9 cellular contexts compared by ENCODE assay signal in genomic region chr17:80762076-80762475, GRCh38.
DNase-seq lines count a peak whose midpoint lies in the region; ATAC-seq and TF ChIP-seq lines count a peak whose summit lies in the region.
"Had no signal": no experiment of that assay in that cellular context is flagged by ENCODE, and none has a peak within 500 bp of the region (broad histone marks: within the 10 kb centered on the region; RNA-seq: fewer than 3 reads in every experiment).

No MANE protein-coding gene starts in this region.

- H3K27ac ChIP-seq in PC-3 (ENCODE audit: low read length) (peak overlapping the region; percentile 95), mammary epithelial cell (ENCODE audit: insufficient read depth, low read depth, low read length) (peak overlapping the region; percentile 2), sigmoid colon (no peak overlapping the region), gastrocnemius medialis (no peak overlapping the region)

- H3K4me1 Mint-ChIP-seq in activated CD4-positive, alpha-beta T cell treated with anti-CD3 and anti-CD28 coated beads, Interleukin-2, amount 10 ng/mL, durations not matched to agents 24 days and 14 days = peaks cover 79% of the 10 kb centered on the region

- peak overlapping the region; percentile 54 for H3K4me3 ChIP-seq in PC-3 (ENCODE audit: low read length)
- H3K4me3 ChIP-seq in mammary epithelial cell (replicated peaks in 1 of 3; ENCODE audit: insufficient read depth in 1 of 3, low read depth in 2 of 3, low read length in 3 of 3) = no peak overlapping the region
- no peak overlapping the region for H3K4me3 ChIP-seq in sigmoid colon
- H3K4me3 ChIP-seq in gastrocnemius medialis = no peak overlapping the region
- H3K4me3 ChIP-seq: heart left ventricle had no signal

- peaks cover 29% of the 10 kb centered on the region for H3K36me3 Mint-ChIP-seq in activated CD4-positive, alpha-beta T cell treated with anti-CD3 and anti-CD28 coated beads, Interleukin-2, amount 10 ng/mL, durations not matched to agents 24 days and 14 days (ENCODE audit: low read depth)

- no peak for DNase-seq in activated CD4-positive, alpha-beta T cell treated with anti-CD3 and anti-CD28 coated beads, Interleukin-2, amount 10 ng/mL, durations not matched to agents 24 days and 14 days
- no peak for DNase-seq in activated CD4-positive, alpha-beta T cell treated with anti-CD3 and anti-CD28 coated beads, Interleukin-2, amount 50 U/mL, for 1 hour
- DNase-seq in PC-3 (no peak), mammary epithelial cell (no peak), sigmoid colon (peak; percentile 46), iPS-NIHi7 (ENCODE audit: extremely low spot score) (no peak), gastrocnemius medialis (no peak)
- DNase-seq: heart left ventricle had no signal

- dilution Hi-C loops in mammary epithelial cell (cut with HindIII; ENCODE audit: low sequenced_read_pairs) = loop anchor here (5.0 kb wide), 2 partner anchors 60 to 100 kb away; no protein-coding TSS in a partner anchor

- H3K9me2 ChIP-seq in PC-3 (replicated peaks; ENCODE audit: low read length) = no peaks in the 10 kb centered on the region

- H3K4me1 ChIP-seq in PC-3 (ENCODE audit: insufficient read depth, low read length) (peaks cover 32% of the 10 kb centered on the region), mammary epithelial cell (ENCODE audit: insufficient read depth, low read length) (peaks cover 17% of the 10 kb centered on the region), sigmoid colon (peaks cover 0 to 35% (median 17%) of the 10 kb centered on the region in 4 donors), gastrocnemius medialis (peaks cover 0 to 15% of the 10 kb centered on the region in 2 donors)

- POLR2A ChIA-PET in PC-3 (lab: Charles Lee; ENCODE audit: unreplicated experiment) = no interaction called here

- no peak for TF ChIP-seq EP300 in sigmoid colon (IDR thresholded peaks at IDR 0.05)

- TF ChIP-seq POLR2A in sigmoid colon (IDR thresholded peaks at IDR 0.05) = no peak
- TF ChIP-seq POLR2A in gastrocnemius medialis (IDR thresholded peaks at IDR 0.05) = no peak

- H3K9me3 Mint-ChIP-seq in activated CD4-positive, alpha-beta T cell treated with anti-CD3 and anti-CD28 coated beads, Interleukin-2, amount 10 ng/mL, durations not matched to agents 24 days and 14 days = no peaks in the 10 kb centered on the region

- in situ Hi-C loops in mammary epithelial cell (cut with MboI; ENCODE audit: low sequenced_read_pairs in 2 of 2) (no loop called here), gastrocnemius medialis (cut with MboI; ENCODE audit: low sequenced_read_pairs in 4 of 4) (no loop called here)

- intact Hi-C loops in activated CD4-positive, alpha-beta T cell treated with anti-CD3 and anti-CD28 coated beads, Interleukin-2, amount 10 ng/mL, durations not matched to agents 24 days and 14 days (cut with micrococcal nuclease) = no loop called here
- intact Hi-C loops in PC-3 (cut with micrococcal nuclease) (no loop called here), mammary epithelial cell (cut with micrococcal nuclease) (no loop called here), sigmoid colon (cut with DNase I) (no loop called here), gastrocnemius medialis (cut with DNase I; ENCODE audit: low total_unique reads) (no loop called here)

- peak overlapping the region; percentile 79 for H3K4me2 ChIP-seq in PC-3 (ENCODE audit: low read length)
- no peak overlapping the region for H3K4me2 ChIP-seq in mammary epithelial cell (ENCODE audit: insufficient read depth, low read depth, low read length)

- H4K20me1 ChIP-seq in PC-3 (ENCODE audit: low read length) = no peaks in the 10 kb centered on the region
- no peaks in the 10 kb centered on the region for H4K20me1 ChIP-seq in mammary epithelial cell (ENCODE audit: insufficient read depth, low read length)

- H3K9me3 ChIP-seq in PC-3 (ENCODE audit: low read length) (no peaks in the 10 kb centered on the region), mammary epithelial cell (replicated peaks; ENCODE audit: insufficient read depth, low read length) (no peaks in the 10 kb centered on the region), sigmoid colon (no peaks in the 10 kb centered on the region), gastrocnemius medialis (no peaks in the 10 kb centered on the region)
- H3K9me3 ChIP-seq: heart left ventricle had no signal

- ATAC-seq in PC-3 (no peak), HG02884 (IDR thresholded peaks at IDR 0.05; ENCODE audit: unreplicated experiment) (no peak), gastrocnemius medialis (no peak)
- ATAC-seq: heart left ventricle had no signal

- peak overlapping the region; percentile 99 for H3K27ac Mint-ChIP-seq in activated CD4-positive, alpha-beta T cell treated with anti-CD3 and anti-CD28 coated beads, Interleukin-2, amount 10 ng/mL, durations not matched to agents 24 days and 14 days

- H3K27me3 ChIP-seq in PC-3 (ENCODE audit: low read length) = no peaks in the 10 kb centered on the region
- no peaks in the 10 kb centered on the region for H3K27me3 ChIP-seq in mammary epithelial cell (ENCODE audit: insufficient read depth, low read length)
- H3K27me3 ChIP-seq in sigmoid colon = no peaks in the 10 kb centered on the region
- no peaks in the 10 kb centered on the region for H3K27me3 ChIP-seq in gastrocnemius medialis
- H3K27me3 ChIP-seq: heart left ventricle had no signal

- no peaks in the 10 kb centered on the region; the same call in 1 of the 2 replicates for H3K36me3 ChIP-seq in PC-3 (ENCODE audit: low read depth, low read length)
- peaks cover 2% of the 10 kb centered on the region for H3K36me3 ChIP-seq in mammary epithelial cell (ENCODE audit: insufficient read depth, low read length)
- H3K36me3 ChIP-seq in sigmoid colon = no peaks in the 10 kb centered on the region
- H3K36me3 ChIP-seq in gastrocnemius medialis = no peaks in the 10 kb centered on the region

- no peaks in the 10 kb centered on the region for H3K27me3 Mint-ChIP-seq in activated CD4-positive, alpha-beta T cell treated with anti-CD3 and anti-CD28 coated beads, Interleukin-2, amount 10 ng/mL, durations not matched to agents 24 days and 14 days

- H3K4me3 Mint-ChIP-seq in activated CD4-positive, alpha-beta T cell treated with anti-CD3 and anti-CD28 coated beads, Interleukin-2, amount 10 ng/mL, durations not matched to agents 24 days and 14 days = peak overlapping the region; percentile 76

- 94% methylated on average over 11 of the region's 11 CpGs for WGBS in mammary epithelial cell (ENCODE audit: low coverage, missing lambda C conversion rate)
- 86 to 90% methylated on average over 11 of the region's 11 CpGs for WGBS in sigmoid colon, 2 donors

- no TSS peak for BruUV-seq in PC-3 (replicated peaks; lab: Mats Ljungman, UMichigan)
- BruUV-seq in mammary epithelial cell (replicated peaks; lab: Mats Ljungman, UMichigan) = no TSS peak

- CTCF ChIA-PET in PC-3 (lab: Charles Lee) (no interaction called here), mammary epithelial cell (lab: Charles Lee; ENCODE audit: low non-redundant PET) (no interaction called here)

- TF ChIP-seq CTCF in PC-3 (conservative IDR thresholded peaks at IDR 0.05; ENCODE audit: low read depth, low read length) = no peak
- no peak for TF ChIP-seq CTCF in mammary epithelial cell (conservative IDR thresholded peaks at IDR 0.05 in 1 of 2, IDR thresholded peaks at IDR 0.05 in 1 of 2; ENCODE audit: extremely low read depth in 1 of 2, insufficient read depth in 1 of 2, low read depth in 1 of 2, low read length in 2 of 2)
- no peak for TF ChIP-seq CTCF in sigmoid colon (IDR thresholded peaks at IDR 0.05)
- TF ChIP-seq CTCF in gastrocnemius medialis (IDR thresholded peaks at IDR 0.05 in 4 of 5, conservative IDR thresholded peaks at IDR 0.05 in 1 of 5) = no peak

- H2AFZ ChIP-seq in PC-3 (ENCODE audit: low read length) (no peak overlapping the region), mammary epithelial cell (ENCODE audit: low read depth, low read length) (no peak overlapping the region)

- H3K9ac ChIP-seq in PC-3 (ENCODE audit: low read length) (peak overlapping the region; percentile 80), mammary epithelial cell (ENCODE audit: insufficient read depth, low read length) (no peak overlapping the region)

- H3F3A ChIP-seq in PC-3 (ENCODE audit: low read length, unreplicated experiment) = peaks cover 5% of the 10 kb centered on the region

- H3K79me2 ChIP-seq in PC-3 (ENCODE audit: low read length) = peaks cover 14% of the 10 kb centered on the region
- peaks cover 5% of the 10 kb centered on the region for H3K79me2 ChIP-seq in mammary epithelial cell (ENCODE audit: insufficient read depth, low read length)

Comparison
In these comparisons a context has a peak if more than half of its experiments do, and no peak if none do; other contexts are left out.
1. H3K27ac ChIP-seq: peak in PC-3 (single experiment) and mammary epithelial cell (single experiment); none in sigmoid colon (0 of 4) and gastrocnemius medialis (0 of 4).